ENCODE assay signal across 1 cellular context in the genomic region with DNA sequence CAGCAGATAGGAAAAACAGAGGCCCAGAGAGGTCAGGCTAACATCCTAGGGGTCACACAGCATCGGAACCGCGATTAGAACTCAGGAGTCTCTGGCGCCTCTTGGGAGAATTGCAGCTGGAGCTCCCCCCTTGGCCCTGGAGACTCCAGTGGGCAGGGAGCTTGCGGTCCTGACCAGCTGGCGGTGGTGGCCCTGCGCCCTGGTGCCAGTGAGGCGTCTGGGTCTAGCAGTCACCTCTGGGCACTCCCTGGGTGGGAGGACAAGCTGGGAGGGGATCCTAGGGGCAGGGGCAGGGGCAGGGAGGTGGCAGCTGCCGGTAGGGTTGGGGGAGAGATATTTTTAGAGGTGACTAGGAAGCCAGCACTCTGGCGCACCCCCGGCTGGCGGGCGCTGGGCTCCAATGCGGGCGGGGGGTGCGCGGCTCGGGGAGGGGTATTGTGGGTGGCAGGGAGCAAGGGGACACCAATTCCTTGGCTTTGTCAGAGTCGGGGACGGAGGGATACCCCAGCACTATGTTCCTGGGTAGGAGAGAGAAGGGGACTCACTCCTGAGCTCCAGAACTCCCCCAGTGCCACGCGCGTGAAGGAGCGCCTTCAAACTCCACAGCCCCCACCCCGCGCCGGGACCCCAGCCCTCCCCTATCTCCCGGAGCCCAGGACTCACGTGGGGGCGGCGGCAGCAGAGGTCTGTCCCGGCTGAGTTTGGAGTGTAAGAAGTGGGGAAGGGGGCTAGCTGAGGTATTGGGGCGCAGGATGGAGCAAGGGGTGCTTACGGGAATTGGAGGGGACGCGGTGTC.
TF ChIP-seq lines count a peak whose summit lies in the region.

No MANE protein-coding gene starts in this region.

TF ChIP-seq in HEK293, 187 proteins besides CTCF, POLR2A, EP300 and RAD21 (continued from another document):
- TF ChIP-seq, protein P1, sequence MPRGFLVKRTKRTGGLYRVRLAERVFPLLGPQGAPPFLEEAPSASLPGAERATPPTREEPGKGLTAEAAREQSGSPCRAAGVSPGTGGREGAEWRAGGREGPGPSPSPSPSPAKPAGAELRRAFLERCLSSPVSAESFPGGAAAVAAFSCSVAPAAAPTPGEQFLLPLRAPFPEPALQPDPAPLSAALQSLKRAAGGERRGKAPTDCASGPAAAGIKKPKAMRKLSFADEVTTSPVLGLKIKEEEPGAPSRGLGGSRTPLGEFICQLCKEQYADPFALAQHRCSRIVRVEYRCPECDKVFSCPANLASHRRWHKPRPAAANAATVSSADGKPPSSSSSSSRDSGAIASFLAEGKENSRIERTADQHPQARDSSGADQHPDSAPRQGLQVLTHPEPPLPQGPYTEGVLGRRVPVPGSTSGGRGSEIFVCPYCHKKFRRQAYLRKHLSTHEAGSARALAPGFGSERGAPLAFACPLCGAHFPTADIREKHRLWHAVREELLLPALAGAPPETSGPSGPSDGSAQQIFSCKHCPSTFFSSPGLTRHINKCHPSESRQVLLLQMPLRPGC (tag by site-specific recombination; IDR thresholded peaks at IDR 0.05), result no peak
- TF ChIP-seq, protein P2, sequence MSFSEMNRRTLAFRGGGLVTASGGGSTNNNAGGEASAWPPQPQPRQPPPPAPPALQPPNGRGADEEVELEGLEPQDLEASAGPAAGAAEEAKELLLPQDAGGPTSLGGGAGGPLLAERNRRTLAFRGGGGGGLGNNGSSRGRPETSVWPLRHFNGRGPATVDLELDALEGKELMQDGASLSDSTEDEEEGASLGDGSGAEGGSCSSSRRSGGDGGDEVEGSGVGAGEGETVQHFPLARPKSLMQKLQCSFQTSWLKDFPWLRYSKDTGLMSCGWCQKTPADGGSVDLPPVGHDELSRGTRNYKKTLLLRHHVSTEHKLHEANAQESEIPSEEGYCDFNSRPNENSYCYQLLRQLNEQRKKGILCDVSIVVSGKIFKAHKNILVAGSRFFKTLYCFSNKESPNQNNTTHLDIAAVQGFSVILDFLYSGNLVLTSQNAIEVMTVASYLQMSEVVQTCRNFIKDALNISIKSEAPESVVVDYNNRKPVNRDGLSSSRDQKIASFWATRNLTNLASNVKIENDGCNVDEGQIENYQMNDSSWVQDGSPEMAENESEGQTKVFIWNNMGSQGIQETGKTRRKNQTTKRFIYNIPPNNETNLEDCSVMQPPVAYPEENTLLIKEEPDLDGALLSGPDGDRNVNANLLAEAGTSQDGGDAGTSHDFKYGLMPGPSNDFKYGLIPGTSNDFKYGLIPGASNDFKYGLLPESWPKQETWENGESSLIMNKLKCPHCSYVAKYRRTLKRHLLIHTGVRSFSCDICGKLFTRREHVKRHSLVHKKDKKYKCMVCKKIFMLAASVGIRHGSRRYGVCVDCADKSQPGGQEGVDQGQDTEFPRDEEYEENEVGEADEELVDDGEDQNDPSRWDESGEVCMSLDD (tag by site-specific recombination; IDR thresholded peaks at IDR 0.05), result 0 out of 2 replicates have a peak, but pooled peaks have one; percentile 44
- TF ChIP-seq ZNF138 (tag by site-specific recombination; IDR thresholded peaks at IDR 0.05; ENCODE audit: borderline replicate concordance), result no peak
- TF ChIP-seq, protein P3, sequence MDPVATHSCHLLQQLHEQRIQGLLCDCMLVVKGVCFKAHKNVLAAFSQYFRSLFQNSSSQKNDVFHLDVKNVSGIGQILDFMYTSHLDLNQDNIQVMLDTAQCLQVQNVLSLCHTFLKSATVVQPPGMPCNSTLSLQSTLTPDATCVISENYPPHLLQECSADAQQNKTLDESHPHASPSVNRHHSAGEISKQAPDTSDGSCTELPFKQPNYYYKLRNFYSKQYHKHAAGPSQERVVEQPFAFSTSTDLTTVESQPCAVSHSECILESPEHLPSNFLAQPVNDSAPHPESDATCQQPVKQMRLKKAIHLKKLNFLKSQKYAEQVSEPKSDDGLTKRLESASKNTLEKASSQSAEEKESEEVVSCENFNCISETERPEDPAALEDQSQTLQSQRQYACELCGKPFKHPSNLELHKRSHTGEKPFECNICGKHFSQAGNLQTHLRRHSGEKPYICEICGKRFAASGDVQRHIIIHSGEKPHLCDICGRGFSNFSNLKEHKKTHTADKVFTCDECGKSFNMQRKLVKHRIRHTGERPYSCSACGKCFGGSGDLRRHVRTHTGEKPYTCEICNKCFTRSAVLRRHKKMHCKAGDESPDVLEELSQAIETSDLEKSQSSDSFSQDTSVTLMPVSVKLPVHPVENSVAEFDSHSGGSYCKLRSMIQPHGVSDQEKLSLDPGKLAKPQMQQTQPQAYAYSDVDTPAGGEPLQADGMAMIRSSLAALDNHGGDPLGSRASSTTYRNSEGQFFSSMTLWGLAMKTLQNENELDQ (tag by site-specific recombination; IDR thresholded peaks at IDR 0.05; ENCODE audit: low read depth), result no peak
- TF ChIP-seq SP2 (tag by site-specific recombination; IDR thresholded peaks at IDR 0.05), result no peak
- TF ChIP-seq, protein P4, sequence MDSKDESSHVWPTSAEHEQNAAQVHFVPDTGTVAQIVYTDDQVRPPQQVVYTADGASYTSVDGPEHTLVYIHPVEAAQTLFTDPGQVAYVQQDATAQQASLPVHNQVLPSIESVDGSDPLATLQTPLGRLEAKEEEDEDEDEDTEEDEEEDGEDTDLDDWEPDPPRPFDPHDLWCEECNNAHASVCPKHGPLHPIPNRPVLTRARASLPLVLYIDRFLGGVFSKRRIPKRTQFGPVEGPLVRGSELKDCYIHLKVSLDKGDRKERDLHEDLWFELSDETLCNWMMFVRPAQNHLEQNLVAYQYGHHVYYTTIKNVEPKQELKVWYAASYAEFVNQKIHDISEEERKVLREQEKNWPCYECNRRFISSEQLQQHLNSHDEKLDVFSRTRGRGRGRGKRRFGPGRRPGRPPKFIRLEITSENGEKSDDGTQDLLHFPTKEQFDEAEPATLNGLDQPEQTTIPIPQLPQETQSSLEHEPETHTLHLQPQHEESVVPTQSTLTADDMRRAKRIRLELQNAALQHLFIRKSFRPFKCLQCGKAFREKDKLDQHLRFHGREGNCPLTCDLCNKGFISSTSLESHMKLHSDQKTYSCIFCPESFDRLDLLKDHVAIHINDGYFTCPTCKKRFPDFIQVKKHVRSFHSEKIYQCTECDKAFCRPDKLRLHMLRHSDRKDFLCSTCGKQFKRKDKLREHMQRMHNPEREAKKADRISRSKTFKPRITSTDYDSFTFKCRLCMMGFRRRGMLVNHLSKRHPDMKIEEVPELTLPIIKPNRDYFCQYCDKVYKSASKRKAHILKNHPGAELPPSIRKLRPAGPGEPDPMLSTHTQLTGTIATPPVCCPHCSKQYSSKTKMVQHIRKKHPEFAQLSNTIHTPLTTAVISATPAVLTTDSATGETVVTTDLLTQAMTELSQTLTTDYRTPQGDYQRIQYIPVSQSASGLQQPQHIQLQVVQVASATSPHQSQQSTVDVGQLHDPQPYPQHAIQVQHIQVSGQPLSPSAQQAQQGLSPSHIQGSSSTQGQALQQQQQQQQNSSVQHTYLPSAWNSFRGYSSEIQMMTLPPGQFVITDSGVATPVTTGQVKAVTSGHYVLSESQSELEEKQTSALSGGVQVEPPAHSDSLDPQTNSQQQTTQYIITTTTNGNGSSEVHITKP (tag by site-specific recombination; IDR thresholded peaks at IDR 0.05), result no peak
- no peak for TF ChIP-seq EGR2 (tag by site-specific recombination; IDR thresholded peaks at IDR 0.05; ENCODE audit: low read depth)
- TF ChIP-seq, protein P5, sequence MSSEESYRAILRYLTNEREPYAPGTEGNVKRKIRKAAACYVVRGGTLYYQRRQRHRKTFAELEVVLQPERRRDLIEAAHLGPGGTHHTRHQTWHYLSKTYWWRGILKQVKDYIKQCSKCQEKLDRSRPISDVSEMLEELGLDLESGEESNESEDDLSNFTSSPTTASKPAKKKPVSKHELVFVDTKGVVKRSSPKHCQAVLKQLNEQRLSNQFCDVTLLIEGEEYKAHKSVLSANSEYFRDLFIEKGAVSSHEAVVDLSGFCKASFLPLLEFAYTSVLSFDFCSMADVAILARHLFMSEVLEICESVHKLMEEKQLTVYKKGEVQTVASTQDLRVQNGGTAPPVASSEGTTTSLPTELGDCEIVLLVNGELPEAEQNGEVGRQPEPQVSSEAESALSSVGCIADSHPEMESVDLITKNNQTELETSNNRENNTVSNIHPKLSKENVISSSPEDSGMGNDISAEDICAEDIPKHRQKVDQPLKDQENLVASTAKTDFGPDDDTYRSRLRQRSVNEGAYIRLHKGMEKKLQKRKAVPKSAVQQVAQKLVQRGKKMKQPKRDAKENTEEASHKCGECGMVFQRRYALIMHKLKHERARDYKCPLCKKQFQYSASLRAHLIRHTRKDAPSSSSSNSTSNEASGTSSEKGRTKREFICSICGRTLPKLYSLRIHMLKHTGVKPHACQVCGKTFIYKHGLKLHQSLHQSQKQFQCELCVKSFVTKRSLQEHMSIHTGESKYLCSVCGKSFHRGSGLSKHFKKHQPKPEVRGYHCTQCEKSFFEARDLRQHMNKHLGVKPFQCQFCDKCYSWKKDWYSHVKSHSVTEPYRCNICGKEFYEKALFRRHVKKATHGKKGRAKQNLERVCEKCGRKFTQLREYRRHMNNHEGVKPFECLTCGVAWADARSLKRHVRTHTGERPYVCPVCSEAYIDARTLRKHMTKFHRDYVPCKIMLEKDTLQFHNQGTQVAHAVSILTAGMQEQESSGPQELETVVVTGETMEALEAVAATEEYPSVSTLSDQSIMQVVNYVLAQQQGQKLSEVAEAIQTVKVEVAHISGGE (tag by site-specific recombination; conservative IDR thresholded peaks at IDR 0.05; ENCODE audit: low read depth), result no peak
- no peak for TF ChIP-seq ZNF596 (tag by site-specific recombination; IDR thresholded peaks at IDR 0.05)
- TF ChIP-seq, protein P6, sequence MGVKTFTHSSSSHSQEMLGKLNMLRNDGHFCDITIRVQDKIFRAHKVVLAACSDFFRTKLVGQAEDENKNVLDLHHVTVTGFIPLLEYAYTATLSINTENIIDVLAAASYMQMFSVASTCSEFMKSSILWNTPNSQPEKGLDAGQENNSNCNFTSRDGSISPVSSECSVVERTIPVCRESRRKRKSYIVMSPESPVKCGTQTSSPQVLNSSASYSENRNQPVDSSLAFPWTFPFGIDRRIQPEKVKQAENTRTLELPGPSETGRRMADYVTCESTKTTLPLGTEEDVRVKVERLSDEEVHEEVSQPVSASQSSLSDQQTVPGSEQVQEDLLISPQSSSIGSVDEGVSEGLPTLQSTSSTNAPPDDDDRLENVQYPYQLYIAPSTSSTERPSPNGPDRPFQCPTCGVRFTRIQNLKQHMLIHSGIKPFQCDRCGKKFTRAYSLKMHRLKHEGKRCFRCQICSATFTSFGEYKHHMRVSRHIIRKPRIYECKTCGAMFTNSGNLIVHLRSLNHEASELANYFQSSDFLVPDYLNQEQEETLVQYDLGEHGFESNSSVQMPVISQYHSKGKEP (tag by site-specific recombination; IDR thresholded peaks at IDR 0.05), result no peak
- peak; percentile 87; the same call in 1 of the 2 replicates for TF ChIP-seq ZNF768 (tag by site-specific recombination; IDR thresholded peaks at IDR 0.05)
- TF ChIP-seq ZNF701 (tag by site-specific recombination; IDR thresholded peaks at IDR 0.05), result no peak
- TF ChIP-seq SCRT2 (tag by site-specific recombination; IDR thresholded peaks at IDR 0.05), result no peak
- TF ChIP-seq ZNF404 (tag by site-specific recombination; IDR thresholded peaks at IDR 0.05), result no peak
- TF ChIP-seq GFI1B (tag by site-specific recombination; IDR thresholded peaks at IDR 0.05), result no peak
- no peak for TF ChIP-seq ZNF514 (tag by site-specific recombination; IDR thresholded peaks at IDR 0.05)
- no peak for TF ChIP-seq ZNF792 (tag by site-specific recombination; IDR thresholded peaks at IDR 0.05)
- TF ChIP-seq GLIS2 (tag by site-specific recombination; IDR thresholded peaks at IDR 0.05), result peak; percentile 35; the same call in 1 of the 2 replicates
- TF ChIP-seq ZNF157 (tag by site-specific recombination; IDR thresholded peaks at IDR 0.05), result no peak
- TF ChIP-seq ZBTB21 (tag by site-specific recombination; IDR thresholded peaks at IDR 0.05), result no peak
- TF ChIP-seq ZIC2 (tag by site-specific recombination; IDR thresholded peaks at IDR 0.05), result no peak
- TF ChIP-seq ZBTB7A (tag by site-specific recombination; IDR thresholded peaks at IDR 0.05; ENCODE audit: low read depth), result peak; percentile 43; the same call in 1 of the 2 replicates
- no peak for TF ChIP-seq ZNF530 (tag by site-specific recombination; IDR thresholded peaks at IDR 0.05; ENCODE audit: low read depth)
- TF ChIP-seq, protein P7, sequence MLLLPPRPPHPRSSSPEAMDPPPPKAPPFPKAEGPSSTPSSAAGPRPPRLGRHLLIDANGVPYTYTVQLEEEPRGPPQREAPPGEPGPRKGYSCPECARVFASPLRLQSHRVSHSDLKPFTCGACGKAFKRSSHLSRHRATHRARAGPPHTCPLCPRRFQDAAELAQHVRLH (tag by site-specific recombination; IDR thresholded peaks at IDR 0.05), result no peak
- TF ChIP-seq ZNF660 (tag by site-specific recombination; IDR thresholded peaks at IDR 0.05), result no peak
- TF ChIP-seq ZBTB17 (tag by site-specific recombination; IDR thresholded peaks at IDR 0.05), result no peak
- TF ChIP-seq ZFP41 (tag by site-specific recombination; IDR thresholded peaks at IDR 0.05; ENCODE audit: borderline replicate concordance), result no peak
- TF ChIP-seq ZNF664 (tag by site-specific recombination; IDR thresholded peaks at IDR 0.05), result no peak
- no peak for TF ChIP-seq ZNF776 (tag by site-specific recombination; IDR thresholded peaks at IDR 0.05; ENCODE audit: borderline replicate concordance)
- no peak for TF ChIP-seq ZFP3 (tag by site-specific recombination; IDR thresholded peaks at IDR 0.05; ENCODE audit: low read depth)
- TF ChIP-seq ZNF529 (tag by site-specific recombination; IDR thresholded peaks at IDR 0.05; ENCODE audit: insufficient replicate concordance), result no peak
